Comparison of ENCODE assay signal across 1 cellular context in genomic region chr1:18937539-18937938, GRCh38.
TF ChIP-seq lines count a peak whose summit lies in the region.

No MANE protein-coding gene starts in this region.

TF ChIP-seq in IMR-90, 13 proteins besides CTCF, POLR2A, EP300 and RAD21:
- TF ChIP-seq RCOR1 (IDR thresholded peaks at IDR 0.05; ENCODE audit: insufficient replicate concordance, low read length): no peak
- no peak for TF ChIP-seq CHD1 (IDR thresholded peaks at IDR 0.05; ENCODE audit: low read depth, low read length)
- no peak for TF ChIP-seq ELK1 (IDR thresholded peaks at IDR 0.05; ENCODE audit: borderline replicate concordance, low read depth, low read length)
